ENCODE assay signal across 8 cellular contexts in genomic region chr5:87412417-87413115, GRCh38. TPM values are rescaled to one million over a fixed set of nuclear protein-coding genes. Genes with fewer than 3 reads are reported as not detected.
A peak's percentile ranks its signal among the peaks of the same experiment; 100 is the strongest.
DNase-seq lines count a peak whose midpoint lies in the region; ATAC-seq and TF ChIP-seq lines count a peak whose summit lies in the region.

Gene CCNH (minus strand): TSS chr5:87412930. CDS start chr5:87412794, 136 bp downstream.

- peak within 1 kb of the TSS; percentile 97 for H3K27ac Mint-ChIP-seq in central memory CD8-positive, alpha-beta T cell (ENCODE audit: low read depth)

- peaks cover 43% of the 10 kb centered on the region for H3K4me1 Mint-ChIP-seq in central memory CD8-positive, alpha-beta T cell

- H3K9me3 ChIP-seq in spleen: no peaks in the 10 kb centered on the region

- peak; percentile 99 for ATAC-seq in GM19025 (IDR thresholded peaks at IDR 0.05; ENCODE audit: low read depth, unreplicated experiment)
- peak; percentile 98 for ATAC-seq in HG03342 (IDR thresholded peaks at IDR 0.05; ENCODE audit: unreplicated experiment)
- ATAC-seq in central memory CD8-positive, alpha-beta T cell (replicated peaks; ENCODE audit: extremely low read depth, poor library complexity, severe bottlenecking): peak; percentile 94

- intact Hi-C loops in spleen (cut with DNase I; ENCODE audit: low total_unique reads): loop anchor here (10.0 kb wide), 1 partner anchor 798 kb away; the partner anchor contains the start of gene COX7C

- no peaks in the 10 kb centered on the region for H3K9me3 Mint-ChIP-seq in central memory CD8-positive, alpha-beta T cell

- no peaks in the 10 kb centered on the region for H3K27me3 Mint-ChIP-seq in central memory CD8-positive, alpha-beta T cell

- peaks cover 0 to 36% (median 22%) of the 10 kb centered on the region in 6 donors for H3K36me3 ChIP-seq in spleen

- H3K4me3 ChIP-seq in AG09309 (ENCODE audit: control insufficient read depth, low read depth, low read length) (peak within 1 kb of the TSS; percentile 67), spleen (peak within 1 kb of the TSS; percentile 35 to 82 (median 66))

- DNase-seq in AG09309 (ENCODE audit: low read depth) (peak; percentile 91), NCI-H446 (lab: John Stamatoyannopoulos, UW) (peak; percentile 94 to 99), inferior parietal cortex (ENCODE audit: extremely low spot score) (peak; percentile 99), spleen (peak; percentile 100)
- peak; percentile 93 for DNase-seq in activated CD4-positive, CD25-positive, alpha-beta regulatory T cell treated with anti-CD3 and anti-CD28 coated beads, Interleukin-2, amount 50 U/mL, for 16 hours (ENCODE audit: low read depth, low spot score)
- DNase-seq in central memory CD8-positive, alpha-beta T cell (ENCODE audit: low spot score in 2 of 2): peak; percentile 90 to 94

- H3K4me1 ChIP-seq in spleen: peaks cover 24 to 51% (median 41%) of the 10 kb centered on the region in 6 donors

- TF ChIP-seq CTCF in AG09309 (IDR thresholded peaks at IDR 0.05; ENCODE audit: control insufficient read depth, insufficient read depth, low read depth, low read length, missing control alignments) (no peak), spleen (IDR thresholded peaks at IDR 0.05 in 8 of 11, conservative IDR thresholded peaks at IDR 0.05 in 3 of 11) (peak in 4 of 11 experiments; percentile 14 to 34 (median 24))

- H3K27me3 ChIP-seq in spleen (replicated peaks in 1 of 7): no peaks in the 10 kb centered on the region

- peak within 1 kb of the TSS; percentile 73 to 99 (median 98) for H3K27ac ChIP-seq in spleen

- peak; percentile 72 to 93 (median 89) for TF ChIP-seq POLR2A in spleen (IDR thresholded peaks at IDR 0.05)

- 0 to 1% (median 0%) methylated on average over 33 to 58 of the region's 58 CpGs for WGBS in spleen, 5 donors

- peak within 1 kb of the TSS; percentile 84 for H3K4me3 Mint-ChIP-seq in central memory CD8-positive, alpha-beta T cell

- H3K36me3 Mint-ChIP-seq in central memory CD8-positive, alpha-beta T cell (ENCODE audit: insufficient read depth): peaks cover 47% of the 10 kb centered on the region

RNA-seq across cellular contexts. Expression of gene CCNH, which starts in this region (rescaled TPM):
- total RNA-seq in spleen: 100 to 1,000 TPM in 3 of 7 donors, 10 to 100 TPM in 4; 61.4 to 188 (median 81.1) TPM
- 10 to 100 TPM; 32.5 to 41.0 (median 33.0) TPM for polyA plus RNA-seq in spleen

Comparison
In these comparisons a context has a peak if more than half of its experiments do, and no peak if none do; other contexts are left out.
1. Peak in every context shown above with its lines: DNase-seq, ATAC-seq, H3K4me3 ChIP-seq and H3K27ac ChIP-seq.